8 cellular contexts compared by ENCODE assay signal in the genomic region with DNA sequence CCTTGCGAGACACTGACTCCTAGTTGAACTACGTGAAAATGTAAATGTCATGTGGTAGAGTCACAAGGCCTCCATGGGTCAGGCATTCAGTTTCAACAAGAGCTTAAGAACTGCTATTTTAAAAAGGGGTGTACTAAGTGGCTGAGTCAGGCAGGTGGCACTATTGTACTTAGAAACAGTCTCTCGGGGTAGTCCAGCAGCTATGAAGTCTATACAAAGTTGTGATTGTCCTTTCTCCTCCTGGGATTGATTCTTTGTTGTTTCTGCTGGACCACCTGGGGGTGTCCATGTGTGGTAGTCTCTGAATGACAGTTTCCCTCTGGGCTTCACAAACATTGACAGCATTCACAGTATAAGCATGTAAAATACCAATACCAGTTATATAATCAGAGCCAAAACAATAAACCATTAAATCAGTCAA. TPM values are rescaled to one million over a fixed set of nuclear protein-coding genes. Genes with fewer than 3 reads are reported as not detected.
DNase-seq lines count a peak whose midpoint lies in the region; ATAC-seq and TF ChIP-seq lines count a peak whose summit lies in the region.

No MANE protein-coding gene starts in this region.

- no peaks in the 10 kb centered on the region for H3K27me3 Mint-ChIP-seq in neural crest cell (ENCODE audit: low read depth)

- POLR2A ChIA-PET in HEK293T (lab: Yijun Ruan, JAX): interaction anchor here (1.1 kb wide), 1 partner anchor 33 kb away, joined by 5 read pairs; a partner anchor contains a TSS

- no peaks in the 10 kb centered on the region for H3K36me3 ChIP-seq in SJCRH30

- TF ChIP-seq CTCF in neural crest cell (conservative IDR thresholded peaks at IDR 0.05): peak; percentile 80

- no peaks in the 10 kb centered on the region for H3K4me1 ChIP-seq in SJCRH30

- peaks cover 20% of the 10 kb centered on the region for H3K36me3 Mint-ChIP-seq in neural crest cell (ENCODE audit: low read depth)

- peak; percentile 2 for DNase-seq in stimulated activated CD4-positive, alpha-beta T cell treated with anti-CD3 and anti-CD28 coated beads, Interleukin-15, amount 100 ng/mL, for 24 hours
- DNase-seq in stimulated activated CD4-positive, alpha-beta T cell treated with anti-CD3 and anti-CD28 coated beads, Interleukin-4, amount 100 ng/mL, for 4 hours: no peak
- DNase-seq in HEK293T (ENCODE audit: extremely low spot score) (peak; percentile 62), LoVo (ENCODE audit: low spot score) (peak; percentile 37), SJCRH30 (peak; percentile 19 to 68), neural crest cell (ENCODE audit: low read depth, low spot score) (peak; percentile 7)
- DNase-seq in stimulated activated CD4-positive, alpha-beta T cell treated with anti-CD3 and anti-CD28 coated beads, Interleukin-12 subunit alpha, Interleukin-12 subunit beta, amount 100 ng/mL, for 4 hours: no peak

- no peak overlapping the region for H3K27ac ChIP-seq in SJCRH30

- no peak overlapping the region for H3K4me3 Mint-ChIP-seq in neural crest cell

- H3K27ac Mint-ChIP-seq in neural crest cell (ENCODE audit: unreplicated experiment): no peak overlapping the region

- H3K4me3 ChIP-seq in SJCRH30: no peak overlapping the region

- H3K27me3 ChIP-seq in SJCRH30: no peaks in the 10 kb centered on the region

- H3K4me1 Mint-ChIP-seq in neural crest cell: peaks cover 6% of the 10 kb centered on the region

- H3K9me3 Mint-ChIP-seq in neural crest cell: no peaks in the 10 kb centered on the region

- ATAC-seq in esophagus mucosa: peak; percentile 77

- CTCF ChIA-PET in HEK293T (lab: Yijun Ruan, JAX): interaction anchor here (0.6 to 2.1 kb wide), 19 partner anchors 17 to 1312 kb away, joined by 3 to 20 read pairs (median 4); a partner anchor contains a TSS

- H3K9me3 ChIP-seq in SJCRH30 (replicated peaks): no peaks in the 10 kb centered on the region

TF ChIP-seq in HEK293T, 16 proteins besides CTCF, POLR2A, EP300 and RAD21:
- TF ChIP-seq FOXK2 (IDR thresholded peaks at IDR 0.05): no peak
- TF ChIP-seq, protein P1, sequence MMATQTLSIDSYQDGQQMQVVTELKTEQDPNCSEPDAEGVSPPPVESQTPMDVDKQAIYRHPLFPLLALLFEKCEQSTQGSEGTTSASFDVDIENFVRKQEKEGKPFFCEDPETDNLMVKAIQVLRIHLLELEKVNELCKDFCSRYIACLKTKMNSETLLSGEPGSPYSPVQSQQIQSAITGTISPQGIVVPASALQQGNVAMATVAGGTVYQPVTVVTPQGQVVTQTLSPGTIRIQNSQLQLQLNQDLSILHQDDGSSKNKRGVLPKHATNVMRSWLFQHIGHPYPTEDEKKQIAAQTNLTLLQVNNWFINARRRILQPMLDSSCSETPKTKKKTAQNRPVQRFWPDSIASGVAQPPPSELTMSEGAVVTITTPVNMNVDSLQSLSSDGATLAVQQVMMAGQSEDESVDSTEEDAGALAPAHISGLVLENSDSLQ (IDR thresholded peaks at IDR 0.05): peak; percentile 67

RNA-seq across cellular contexts. Expression of a gene that starts 33.0 kb away (rescaled TPM):
- total RNA-seq in SJCRH30 (2014; rRNA removed; shearing (Covaris generic)): 27.0 and 34.6 TPM in 2 replicates
- total RNA-seq in esophagus mucosa (13.3 TPM), neural crest cell (31.5 and 32.9 TPM in 2 replicates)

Comparison
In these comparisons a context has a peak if more than half of its experiments do, and no peak if none do; other contexts are left out.
1. DNase-seq: peak in stimulated activated CD4-positive, alpha-beta T cell treated with anti-CD3 and anti-CD28 coated beads, Interleukin-15, amount 100 ng/mL, for 24 hours (single experiment), HEK293T (single experiment), LoVo (single experiment), SJCRH30 (2 of 2) and neural crest cell (single experiment); none in stimulated activated CD4-positive, alpha-beta T cell treated with anti-CD3 and anti-CD28 coated beads, Interleukin-4, amount 100 ng/mL, for 4 hours (0 of 2) and stimulated activated CD4-positive, alpha-beta T cell treated with anti-CD3 and anti-CD28 coated beads, Interleukin-12 subunit alpha, Interleukin-12 subunit beta, amount 100 ng/mL, for 4 hours (single experiment).